In genomic region chr17:6570731-6571465, GRCh38 we compare ENCODE assay signal across 21 cellular contexts.
"Had no signal": no experiment of that assay in that cellular context is flagged by ENCODE, and none has a peak within 500 bp of the region (broad histone marks: within the 10 kb centered on the region; RNA-seq: fewer than 3 reads in every experiment).

No MANE protein-coding gene starts in this region.

- H3K4me3 Mint-ChIP-seq: activated naive CD4-positive, alpha-beta T cell treated with anti-CD3 and anti-CD28 coated beads for 36 hours; activated naive CD8-positive, alpha-beta T cell treated with anti-CD3 and anti-CD28 coated beads, Interleukin-2, amount 50 U/mL, for 24 hours; activated T-helper 17 cell treated with anti-CD3 and anti-CD28 coated beads, Interleukin-2, amount 50 U/mL, for 72 hours; naive thymus-derived CD4-positive, alpha-beta T cell; stimulated activated naive CD8-positive, alpha-beta T cell treated with anti-CD3 and anti-CD28 coated beads, Interleukin-15, Interleukin-2, amounts not matched to agents 100 ng/mL and 50 ng/mL, for 24 hours had no signal

- DNase-seq: activated CD4-positive, alpha-beta T cell treated with anti-CD3 and anti-CD28 coated beads, Interleukin-2, amount 50 U/mL, for 4 hours; activated CD4-positive, CD25-positive, alpha-beta regulatory T cell treated with anti-CD3 and anti-CD28 coated beads, Interleukin-2, amount 50 U/mL, for 72 hours; activated naive CD4-positive, alpha-beta T cell treated with anti-CD3 and anti-CD28 coated beads for 36 hours; activated naive CD8-positive, alpha-beta T cell treated with anti-CD3 and anti-CD28 coated beads, Interleukin-2, amount 50 U/mL, for 24 hours; activated T-cell treated with anti-CD3 and anti-CD28 coated beads for 4 hours; aorta; dorsolateral prefrontal cortex; hippocampal formation; left lung; mammary epithelial cell; mucosa of descending colon; naive thymus-derived CD4-positive, alpha-beta T cell; occipital lobe; psoas muscle; T-helper 9 cell had no signal

- H3K27ac ChIP-seq: breast epithelium, dorsolateral prefrontal cortex, left lung, psoas muscle, right lobe of liver, thoracic aorta had no signal

- H3K9me3 ChIP-seq: breast epithelium, left lung, mucosa of descending colon, psoas muscle, right lobe of liver, thoracic aorta had no signal

- H3K27me3 Mint-ChIP-seq: stimulated activated naive CD8-positive, alpha-beta T cell treated with anti-CD3 and anti-CD28 coated beads, Interleukin-15, Interleukin-2, amounts not matched to agents 100 ng/mL and 50 ng/mL, for 24 hours had no signal

- H3K9me3 Mint-ChIP-seq: activated naive CD4-positive, alpha-beta T cell treated with anti-CD3 and anti-CD28 coated beads for 36 hours; activated naive CD8-positive, alpha-beta T cell treated with anti-CD3 and anti-CD28 coated beads, Interleukin-2, amount 50 U/mL, for 24 hours; activated T-helper 17 cell treated with anti-CD3 and anti-CD28 coated beads, Interleukin-2, amount 50 U/mL, for 72 hours; naive thymus-derived CD4-positive, alpha-beta T cell; stimulated activated naive CD8-positive, alpha-beta T cell treated with anti-CD3 and anti-CD28 coated beads, Interleukin-15, Interleukin-2, amounts not matched to agents 100 ng/mL and 50 ng/mL, for 24 hours had no signal

- H3K4me3 ChIP-seq: breast epithelium, dorsolateral prefrontal cortex, left lung, mucosa of descending colon, psoas muscle, right lobe of liver, thoracic aorta had no signal

- ATAC-seq: activated naive CD8-positive, alpha-beta T cell treated with anti-CD3 and anti-CD28 coated beads, Interleukin-2, amount 50 U/mL, for 24 hours; activated T-helper 17 cell treated with anti-CD3 and anti-CD28 coated beads, Interleukin-2, amount 50 U/mL, for 72 hours; esophagus mucosa; left lung; mucosa of descending colon; naive thymus-derived CD4-positive, alpha-beta T cell; psoas muscle; right lobe of liver had no signal

- H3K27ac Mint-ChIP-seq: activated naive CD4-positive, alpha-beta T cell treated with anti-CD3 and anti-CD28 coated beads for 36 hours; activated naive CD8-positive, alpha-beta T cell treated with anti-CD3 and anti-CD28 coated beads, Interleukin-2, amount 50 U/mL, for 24 hours; activated T-helper 17 cell treated with anti-CD3 and anti-CD28 coated beads, Interleukin-2, amount 50 U/mL, for 72 hours; naive thymus-derived CD4-positive, alpha-beta T cell; stimulated activated naive CD8-positive, alpha-beta T cell treated with anti-CD3 and anti-CD28 coated beads, Interleukin-15, Interleukin-2, amounts not matched to agents 100 ng/mL and 50 ng/mL, for 24 hours had no signal

- H3K36me3 ChIP-seq: breast epithelium, left lung, right lobe of liver, thoracic aorta had no signal

- H3K4me1 ChIP-seq: breast epithelium, psoas muscle, right lobe of liver had no signal

- H3K27me3 ChIP-seq: breast epithelium, dorsolateral prefrontal cortex, left lung, right lobe of liver had no signal
